9 cellular contexts compared by ENCODE assay signal in genomic region chr2:166384774-166385173, GRCh38. TPM values are rescaled to one million over a fixed set of nuclear protein-coding genes. Genes with fewer than 3 reads are reported as not detected.
DNase-seq lines count a peak whose midpoint lies in the region; ATAC-seq, FAIRE-seq and TF ChIP-seq lines count a peak whose summit lies in the region.
"Had no signal": no experiment of that assay in that cellular context is flagged by ENCODE, and none has a peak within 500 bp of the region (broad histone marks: within the 10 kb centered on the region; RNA-seq: fewer than 3 reads in every experiment).

No MANE protein-coding gene starts in this region.

- no peak overlapping the region for H3K27ac Mint-ChIP-seq in activated naive CD8-positive, alpha-beta T cell treated with anti-CD3 and anti-CD28 coated beads, Interleukin-2, amount 50 U/mL, for 24 hours
- H3K27ac Mint-ChIP-seq: activated naive CD8-positive, alpha-beta T cell treated with anti-CD3 and anti-CD28 coated beads, Interleukin-2, amount 10 ng/mL, durations not matched to agents 7 days and 5 days had no signal

- no peak overlapping the region for H3K4me3 ChIP-seq in astrocyte of the cerebellum (ENCODE audit: low read depth, low read length)

- no peaks in the 10 kb centered on the region for H3K36me3 Mint-ChIP-seq in activated naive CD8-positive, alpha-beta T cell treated with anti-CD3 and anti-CD28 coated beads, Interleukin-2, amount 50 U/mL, for 24 hours (ENCODE audit: low read depth)
- H3K36me3 Mint-ChIP-seq: activated naive CD8-positive, alpha-beta T cell treated with anti-CD3 and anti-CD28 coated beads, Interleukin-2, amount 10 ng/mL, durations not matched to agents 7 days and 5 days had no signal

- FAIRE-seq in urothelium cell line (lab: Jason Lieb, UNC): no peak

- H3K4me1 Mint-ChIP-seq in activated naive CD8-positive, alpha-beta T cell treated with anti-CD3 and anti-CD28 coated beads, Interleukin-2, amount 50 U/mL, for 24 hours: no peaks in the 10 kb centered on the region
- H3K4me1 Mint-ChIP-seq: activated naive CD8-positive, alpha-beta T cell treated with anti-CD3 and anti-CD28 coated beads, Interleukin-2, amount 10 ng/mL, durations not matched to agents 7 days and 5 days had no signal

- in situ Hi-C loops in astrocyte of the cerebellum (cut with HindIII; ENCODE audit: low sequenced_read_pairs): loop anchor here (25.0 kb wide), 1 partner anchor 197 kb away; no protein-coding TSS in a partner anchor

- ATAC-seq in HG03354 (IDR thresholded peaks at IDR 0.05; ENCODE audit: poor library complexity, severe bottlenecking, unreplicated experiment): peak; percentile 50
- ATAC-seq in omental fat pad (ENCODE audit: low FRiP score): no peak
- ATAC-seq in activated naive CD8-positive, alpha-beta T cell treated with anti-CD3 and anti-CD28 coated beads, Interleukin-2, amount 50 U/mL, for 24 hours: no peak

- DNase-seq in COR-L47 (lab: John Stamatoyannopoulos, UW) (peak; percentile 10), astrocyte of the cerebellum (ENCODE audit: low read depth) (peak; percentile 47), medulla oblongata (ENCODE audit: extremely low spot score) (peak; percentile 35), omental fat pad (ENCODE audit: low spot score) (no peak), T-helper 1 cell (no peak), urothelium cell line (ENCODE audit: low spot score) (no peak)
- DNase-seq in activated naive CD8-positive, alpha-beta T cell treated with anti-CD3 and anti-CD28 coated beads, Interleukin-2, amount 50 U/mL, for 24 hours: no peak
- DNase-seq: activated naive CD8-positive, alpha-beta T cell treated with anti-CD3 and anti-CD28 coated beads, Interleukin-2, amount 10 ng/mL, durations not matched to agents 7 days and 5 days had no signal

- H3K27me3 Mint-ChIP-seq in activated naive CD8-positive, alpha-beta T cell treated with anti-CD3 and anti-CD28 coated beads, Interleukin-2, amount 50 U/mL, for 24 hours: peaks cover 1% of the 10 kb centered on the region
- H3K27me3 Mint-ChIP-seq: activated naive CD8-positive, alpha-beta T cell treated with anti-CD3 and anti-CD28 coated beads, Interleukin-2, amount 10 ng/mL, durations not matched to agents 7 days and 5 days had no signal

- no peak overlapping the region for H3K4me3 Mint-ChIP-seq in activated naive CD8-positive, alpha-beta T cell treated with anti-CD3 and anti-CD28 coated beads, Interleukin-2, amount 50 U/mL, for 24 hours
- H3K4me3 Mint-ChIP-seq: activated naive CD8-positive, alpha-beta T cell treated with anti-CD3 and anti-CD28 coated beads, Interleukin-2, amount 10 ng/mL, durations not matched to agents 7 days and 5 days had no signal

- TF ChIP-seq CTCF in astrocyte of the cerebellum (IDR thresholded peaks at IDR 0.05; ENCODE audit: low read depth, low read length, missing control alignments): peak; percentile 23
- no peak for TF ChIP-seq CTCF in omental fat pad (IDR thresholded peaks at IDR 0.05)

- H3K9me3 Mint-ChIP-seq in activated naive CD8-positive, alpha-beta T cell treated with anti-CD3 and anti-CD28 coated beads, Interleukin-2, amount 50 U/mL, for 24 hours: no peaks in the 10 kb centered on the region
- H3K9me3 Mint-ChIP-seq: activated naive CD8-positive, alpha-beta T cell treated with anti-CD3 and anti-CD28 coated beads, Interleukin-2, amount 10 ng/mL, durations not matched to agents 7 days and 5 days had no signal

RNA-seq across cellular contexts. Expression of gene SCN9A, which starts 9.0 kb away (rescaled TPM):
- 10 to 100 TPM in 1 of 4 donors, 1 to 10 TPM in 3; 6.0 to 13.9 (median 7.1) TPM for total RNA-seq in omental fat pad
- total RNA-seq: activated naive CD8-positive, alpha-beta T cell treated with anti-CD3 and anti-CD28 coated beads, Interleukin-2, amount 10 ng/mL, durations not matched to agents 7 days and 5 days had no signal

Comparison
In these comparisons a context has a peak if more than half of its experiments do, and no peak if none do; other contexts are left out.
1. DNase-seq: peak in COR-L47 (single experiment), astrocyte of the cerebellum (single experiment) and medulla oblongata (single experiment); none in omental fat pad (single experiment), T-helper 1 cell (0 of 5), urothelium cell line (single experiment) and activated naive CD8-positive, alpha-beta T cell treated with anti-CD3 and anti-CD28 coated beads, Interleukin-2, amount 50 U/mL, for 24 hours (single experiment).